ENCODE assay signal across 11 cellular contexts in genomic region chr2:156329031-156329921, GRCh38. TPM values are rescaled to one million over a fixed set of nuclear protein-coding genes. Genes with fewer than 3 reads are reported as not detected.
DNase-seq lines count a peak whose midpoint lies in the region; ATAC-seq, FAIRE-seq and TF ChIP-seq lines count a peak whose summit lies in the region.
"Had no signal": no experiment of that assay in that cellular context is flagged by ENCODE, and none has a peak within 500 bp of the region (broad histone marks: within the 10 kb centered on the region; RNA-seq: fewer than 3 reads in every experiment).

No MANE protein-coding gene starts in this region.

- no peak for TF ChIP-seq POLR2A in HepG2 (IDR thresholded peaks at IDR 0.05; ENCODE audit: insufficient read depth in 1 of 2, low read depth in 2 of 2, low read length in 2 of 2)

- H3K9me3 Mint-ChIP-seq in activated naive CD8-positive, alpha-beta T cell treated with anti-CD3 and anti-CD28 coated beads, Interleukin-2, amount 10 ng/mL, durations not matched to agents 7 days and 5 days, result no peaks in the 10 kb centered on the region
- H3K9me3 Mint-ChIP-seq in stimulated activated naive CD8-positive, alpha-beta T cell treated with anti-CD3 and anti-CD28 coated beads, Interleukin-15, amount 100 ng/mL, for 72 hours, result no peaks in the 10 kb centered on the region
- H3K9me3 Mint-ChIP-seq in progenitor cell of endocrine pancreas (ENCODE audit: low read depth), result no peaks in the 10 kb centered on the region

- peaks cover 31% of the 10 kb centered on the region for H3K4me1 Mint-ChIP-seq in activated naive CD8-positive, alpha-beta T cell treated with anti-CD3 and anti-CD28 coated beads, Interleukin-2, amount 10 ng/mL, durations not matched to agents 7 days and 5 days
- peaks cover 69% of the 10 kb centered on the region for H3K4me1 Mint-ChIP-seq in stimulated activated naive CD8-positive, alpha-beta T cell treated with anti-CD3 and anti-CD28 coated beads, Interleukin-15, amount 100 ng/mL, for 72 hours
- peaks cover 15% of the 10 kb centered on the region for H3K4me1 Mint-ChIP-seq in progenitor cell of endocrine pancreas (ENCODE audit: low read depth)

- no peak for TF ChIP-seq RAD21 in HepG2 (CRISPR knock-in tag; IDR thresholded peaks at IDR 0.05)

- no peak for ATAC-seq in Right ventricle myocardium superior (ENCODE audit: poor library complexity)
- no peak for ATAC-seq in activated naive CD8-positive, alpha-beta T cell treated with anti-CD3 and anti-CD28 coated beads, Interleukin-2, amount 10 ng/mL, durations not matched to agents 7 days and 5 days (ENCODE audit: low read depth)
- no peak for ATAC-seq in HepG2
- ATAC-seq in stimulated activated naive CD8-positive, alpha-beta T cell treated with anti-CD3 and anti-CD28 coated beads, Interleukin-15, amount 100 ng/mL, for 72 hours, result no peak
- no peak for ATAC-seq in HG02981 (IDR thresholded peaks at IDR 0.05; ENCODE audit: unreplicated experiment)

- BruUV-seq in HepG2 (replicated peaks; lab: Mats Ljungman, UMichigan), result no TSS peak

- peaks cover 36% of the 10 kb centered on the region for H3K27me3 Mint-ChIP-seq in activated naive CD8-positive, alpha-beta T cell treated with anti-CD3 and anti-CD28 coated beads, Interleukin-2, amount 10 ng/mL, durations not matched to agents 7 days and 5 days
- H3K27me3 Mint-ChIP-seq in stimulated activated naive CD8-positive, alpha-beta T cell treated with anti-CD3 and anti-CD28 coated beads, Interleukin-15, amount 100 ng/mL, for 72 hours, result peaks cover 14% of the 10 kb centered on the region
- H3K27me3 Mint-ChIP-seq in progenitor cell of endocrine pancreas, result peaks cover 22% of the 10 kb centered on the region

- TF ChIP-seq EP300 in HepG2 (IDR thresholded peaks at IDR 0.05; ENCODE audit: low read depth in 2 of 2, low read length in 2 of 2) (no peak), HepG2 (CRISPR knock-in tag; IDR thresholded peaks at IDR 0.05; ENCODE audit: borderline replicate concordance) (no peak)

- H3K4me2 ChIP-seq in HepG2 (ENCODE audit: low read depth, low read length), result no peak overlapping the region

- no peaks in the 10 kb centered on the region for H3K79me2 ChIP-seq in HepG2 (ENCODE audit: insufficient read depth, low read length)

- FAIRE-seq in HepG2 (lab: Jason Lieb, UNC), result no peak
- FAIRE-seq: urothelium cell line had no signal

- intact Hi-C loops in Right ventricle myocardium superior (cut with DNase I), result no loop called here
- intact Hi-C loops in cardiac septum (cut with DNase I), result no loop called here
- intact Hi-C loops in HepG2 (cut with micrococcal nuclease; ENCODE audit: unreplicated experiment), result no loop called here

- no peak overlapping the region for H3K27ac ChIP-seq in HepG2 (ENCODE audit: extremely low read length, insufficient read depth, low read length)

- peak; percentile 45 for DNase-seq in Right ventricle myocardium superior
- no peak for DNase-seq in cardiac septum (ENCODE audit: low spot score)
- DNase-seq in activated naive CD8-positive, alpha-beta T cell treated with anti-CD3 and anti-CD28 coated beads, Interleukin-2, amount 10 ng/mL, durations not matched to agents 7 days and 5 days, result peak; percentile 37
- no peak for DNase-seq in HepG2 (ENCODE audit: low spot score)
- no peak for DNase-seq in stimulated activated naive CD8-positive, alpha-beta T cell treated with anti-CD3 and anti-CD28 coated beads, Interleukin-15, amount 100 ng/mL, for 72 hours
- DNase-seq in SK-N-DZ (ENCODE audit: low spot score), result no peak
- DNase-seq in progenitor cell of endocrine pancreas (ENCODE audit: low spot score, unreplicated experiment), result no peak
- DNase-seq: dermis blood vessel endothelial cell, GDM1 had no signal

- no peak overlapping the region for H2AFZ ChIP-seq in HepG2 (ENCODE audit: low read length)

- no peaks in the 10 kb centered on the region for H3K36me3 ChIP-seq in HepG2 (replicated peaks in 1 of 2; ENCODE audit: control insufficient read depth in 1 of 2, insufficient read depth in 2 of 2, low read length in 2 of 2)

- no peak overlapping the region for H3K27ac Mint-ChIP-seq in activated naive CD8-positive, alpha-beta T cell treated with anti-CD3 and anti-CD28 coated beads, Interleukin-2, amount 10 ng/mL, durations not matched to agents 7 days and 5 days
- no peak overlapping the region for H3K27ac Mint-ChIP-seq in stimulated activated naive CD8-positive, alpha-beta T cell treated with anti-CD3 and anti-CD28 coated beads, Interleukin-15, amount 100 ng/mL, for 72 hours
- no peak overlapping the region for H3K27ac Mint-ChIP-seq in progenitor cell of endocrine pancreas

- POLR2A ChIA-PET in activated naive CD8-positive, alpha-beta T cell treated with anti-CD3 and anti-CD28 coated beads, Interleukin-2, amount 10 ng/mL, durations not matched to agents 7 days and 5 days (lab: Charles Lee), result interaction anchor here (1.5 kb wide), 1 partner anchor 13 kb away, joined by 6 read pairs; no protein-coding TSS in a partner anchor
- POLR2A ChIA-PET in HepG2 (lab: Yijun Ruan, JAX), result no interaction called here

- H4K20me1 ChIP-seq in HepG2 (ENCODE audit: insufficient read depth, low read length), result no peaks in the 10 kb centered on the region

- no peak overlapping the region for H3K9ac ChIP-seq in HepG2 (ENCODE audit: insufficient read depth, low read depth, low read length)

- H3K27me3 ChIP-seq in HepG2 (ENCODE audit: control insufficient read depth in 1 of 2, insufficient read depth in 2 of 2, low read length in 2 of 2), result peaks cover 23 to 92% of the 10 kb centered on the region in 2 experiments

- TF ChIP-seq CTCF in HepG2 (CRISPR knock-in tag; IDR thresholded peaks at IDR 0.05), result no peak
- TF ChIP-seq CTCF in progenitor cell of endocrine pancreas (IDR thresholded peaks at IDR 0.05; ENCODE audit: unreplicated experiment), result no peak

- H3K4me1 ChIP-seq in HepG2 (ENCODE audit: insufficient read depth, low read length), result peaks cover 24% of the 10 kb centered on the region

- in situ Hi-C loops in HepG2 (cut with HindIII; ENCODE audit: extremely low pct_ligation_motif_present, low pct_unique_long_range_greater_than_20kb), result loop anchor here (25.0 kb wide), 1 partner anchor 858 kb away; no protein-coding TSS in a partner anchor

- CTCF ChIA-PET in HepG2 (lab: Yijun Ruan, JAX; ENCODE audit: low intra/inter-chr PET ratio, low total read pairs), result no interaction called here

- H3K4me3 ChIP-seq in HepG2 (replicated peaks in 1 of 3; ENCODE audit: insufficient read depth in 1 of 3, low read depth in 2 of 3, low read length in 3 of 3), result no peak overlapping the region

- 52% methylated on average over 59 of the region's 64 CpGs for WGBS in HepG2 (ENCODE audit: low lambda C conversion rate)

- no peaks in the 10 kb centered on the region for H3K9me3 ChIP-seq in HepG2 (ENCODE audit: low read length)

- peaks cover 10% of the 10 kb centered on the region for H3K36me3 Mint-ChIP-seq in activated naive CD8-positive, alpha-beta T cell treated with anti-CD3 and anti-CD28 coated beads, Interleukin-2, amount 10 ng/mL, durations not matched to agents 7 days and 5 days
- H3K36me3 Mint-ChIP-seq in progenitor cell of endocrine pancreas (ENCODE audit: insufficient read depth), result peaks cover 39% of the 10 kb centered on the region

- H3K4me3 Mint-ChIP-seq in activated naive CD8-positive, alpha-beta T cell treated with anti-CD3 and anti-CD28 coated beads, Interleukin-2, amount 10 ng/mL, durations not matched to agents 7 days and 5 days, result peak overlapping the region; percentile 60
- H3K4me3 Mint-ChIP-seq in stimulated activated naive CD8-positive, alpha-beta T cell treated with anti-CD3 and anti-CD28 coated beads, Interleukin-15, amount 100 ng/mL, for 72 hours, result peak overlapping the region; percentile 91 to 96
- H3K4me3 Mint-ChIP-seq in progenitor cell of endocrine pancreas (ENCODE audit: low read depth), result no peak overlapping the region

TF ChIP-seq in HepG2, 621 proteins besides CTCF, POLR2A, EP300 and RAD21:
- peak; percentile 24 for TF ChIP-seq AGO2 (optimal IDR thresholded peaks at IDR 0.05; ENCODE audit: low read depth, low read length)
- no peak for TF ChIP-seq FOSL1 (CRISPR knock-in tag; IDR thresholded peaks at IDR 0.05; ENCODE audit: borderline replicate concordance)

RNA-seq across cellular contexts. Expression of gene NR4A2, which starts 3.2 kb away (rescaled TPM):
- 1.5 TPM for total RNA-seq in Right ventricle myocardium superior
- 1.1 TPM for total RNA-seq in cardiac septum
- 1 to 10 TPM; 3.0 to 3.2 TPM for total RNA-seq in activated naive CD8-positive, alpha-beta T cell treated with anti-CD3 and anti-CD28 coated beads, Interleukin-2, amount 10 ng/mL, durations not matched to agents 7 days and 5 days
- not detected in 2 replicates for total RNA-seq in HepG2 (2016; rRNA removed; fragmentation: Illumina TruSeq; extraction: Trizol)
- not detected in 2 replicates for total RNA-seq in HepG2 (2016; cell fraction: cytosol; rRNA removed; fragmentation: Illumina TruSeq; extraction: Trizol; ENCODE audit: low read depth)
- not detected in 2 replicates for total RNA-seq in HepG2 (2016; cell fraction: insoluble cytoplasmic fraction; rRNA removed; fragmentation: Illumina TruSeq; extraction: Trizol)
- total RNA-seq in HepG2 (2016; cell fraction: membrane; rRNA removed; fragmentation: Illumina TruSeq; extraction: Trizol), result 0.03 TPM in 1 of 2 replicates, not detected in the other
- not detected in 2 replicates for total RNA-seq in HepG2 (2016; cell fraction: nucleus; rRNA removed; fragmentation: Illumina TruSeq; extraction: Trizol)
- 0.13 TPM in 1 of 2 replicates, not detected in the other for polyA plus RNA-seq in HepG2 (2011; rRNA removed)
- polyA plus RNA-seq in HepG2 (2011; cell fraction: cytosol; rRNA removed), result not detected in 2 replicates
- 0.14 and 0.27 TPM in 2 replicates for polyA plus RNA-seq in HepG2 (2011; cell fraction: nucleus; rRNA removed)
- polyA plus RNA-seq in HepG2 (2012), result 0.07 TPM in 1 of 2 replicates, not detected in the other
- not detected in 2 replicates for polyA plus RNA-seq in HepG2 (2016; cell fraction: cytosol; fragmentation: Illumina TruSeq; extraction: Trizol; ENCODE audit: low read depth)
- not detected in 2 replicates for polyA plus RNA-seq in HepG2 (2016; cell fraction: insoluble cytoplasmic fraction; fragmentation: Illumina TruSeq; extraction: Trizol; ENCODE audit: low read depth)
- polyA plus RNA-seq in HepG2 (2016; cell fraction: membrane; fragmentation: Illumina TruSeq; extraction: Trizol; ENCODE audit: low read depth), result not detected in 2 replicates
- polyA plus RNA-seq in HepG2 (2016; cell fraction: nucleus; fragmentation: Illumina TruSeq; extraction: Trizol; ENCODE audit: insufficient read depth, low read depth), result 0.13 and 0.21 TPM in 2 replicates
- polyA minus RNA-seq in HepG2 (2011; rRNA and poly(A)+ RNA removed; ENCODE audit: low replicate concordance), result 9.7 TPM in 1 of 2 replicates, not detected in the other
- polyA minus RNA-seq in HepG2 (2011; cell fraction: cytosol; rRNA and poly(A)+ RNA removed), result 0.20 TPM in 1 of 2 replicates, not detected in the other
- polyA minus RNA-seq in HepG2 (2011; cell fraction: nucleus; rRNA and poly(A)+ RNA removed), result 0.99 TPM in 1 of 2 replicates, not detected in the other
- 0.13 and 0.28 TPM in 2 replicates for polyA plus RNA-seq in SK-N-DZ (2014; cell fraction: cytosol; rRNA removed)
- polyA plus RNA-seq in SK-N-DZ (2014; cell fraction: nucleus; rRNA removed), result 0.21 TPM in 1 of 2 replicates, not detected in the other
- total RNA-seq in progenitor cell of endocrine pancreas, result 7.9 and 8.3 TPM in 2 replicates

Comparison
In these comparisons a context has a peak if more than half of its experiments do, and no peak if none do; other contexts are left out.
1. DNase-seq: peak in Right ventricle myocardium superior (single experiment) and activated naive CD8-positive, alpha-beta T cell treated with anti-CD3 and anti-CD28 coated beads, Interleukin-2, amount 10 ng/mL, durations not matched to agents 7 days and 5 days (single experiment); none in cardiac septum (single experiment), HepG2 (single experiment), stimulated activated naive CD8-positive, alpha-beta T cell treated with anti-CD3 and anti-CD28 coated beads, Interleukin-15, amount 100 ng/mL, for 72 hours (0 of 2), SK-N-DZ (single experiment) and progenitor cell of endocrine pancreas (single experiment).